Comparison of ENCODE assay signal across 1 cellular context in genomic region chr1:164709108-164709507, GRCh38.
TF ChIP-seq lines count a peak whose summit lies in the region.

No MANE protein-coding gene starts in this region.

TF ChIP-seq in GM23338, 12 proteins besides CTCF, POLR2A, EP300 and RAD21 (continued from another document):
- no peak for TF ChIP-seq ZNF462 (CRISPR knock-in tag; IDR thresholded peaks at IDR 0.05)
- TF ChIP-seq POLR2AphosphoS5 (IDR thresholded peaks at IDR 0.05; ENCODE audit: low read depth), result no peak
